In the genomic region with DNA sequence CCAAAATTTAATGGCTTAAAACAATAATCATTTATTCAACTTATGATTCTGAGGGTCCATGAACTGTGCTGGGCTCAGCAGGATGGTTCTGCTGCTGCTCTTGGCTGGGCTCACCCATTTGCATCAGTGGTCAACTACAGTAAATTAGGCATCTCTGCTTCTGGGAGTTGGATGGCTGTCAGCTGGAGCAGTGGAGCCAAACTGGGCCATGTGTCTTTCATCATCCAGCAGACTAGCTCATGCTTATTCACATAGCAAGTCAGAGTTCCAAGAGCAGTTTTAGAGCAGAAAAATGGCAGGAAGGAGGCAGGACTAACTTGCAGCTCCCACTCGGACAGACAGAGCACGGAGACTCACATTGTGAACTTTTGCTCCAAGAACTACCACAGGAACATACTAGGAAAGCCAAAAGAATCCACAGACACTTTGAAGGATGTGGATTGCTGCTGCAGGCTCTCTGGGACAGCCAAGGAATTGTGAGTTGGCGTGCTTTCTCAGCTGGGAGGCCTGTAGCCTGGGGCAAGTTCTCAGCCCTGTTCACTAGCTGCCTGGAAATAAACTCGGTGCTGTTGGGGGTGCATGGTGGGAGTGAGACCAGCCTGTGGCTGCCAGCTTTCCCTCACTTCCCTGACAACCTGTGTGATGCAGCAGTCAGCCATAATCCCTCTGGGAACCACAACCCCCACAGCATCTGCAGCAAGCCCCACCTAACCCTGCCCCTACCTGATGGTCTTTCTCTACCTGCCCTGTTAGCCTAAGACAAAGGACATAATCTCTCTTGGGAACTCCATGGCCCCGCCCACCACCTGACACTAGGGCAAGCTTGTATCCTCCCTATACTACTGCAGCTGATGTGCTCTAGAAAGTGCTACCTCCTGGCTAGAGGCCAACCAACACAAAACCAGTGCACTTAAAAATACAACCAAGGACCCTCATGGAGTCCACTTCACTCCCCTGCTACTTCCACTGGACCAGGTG, we compare ENCODE assay signal across 1 cellular context.
TF ChIP-seq lines count a peak whose summit lies in the region.

No MANE protein-coding gene starts in this region.

TF ChIP-seq in SK-N-SH treated with all-trans-retinoic acid at 6 μM for 48 hours, 23 proteins besides CTCF, POLR2A, EP300 and RAD21 (continued from another document):
- no peak for TF ChIP-seq CSRNP3 (CRISPR knock-in tag; IDR thresholded peaks at IDR 0.05)
- no peak for TF ChIP-seq ZFP30 (CRISPR knock-in tag; IDR thresholded peaks at IDR 0.05)
- no peak for TF ChIP-seq OSR1 (CRISPR knock-in tag; IDR thresholded peaks at IDR 0.05)
